Comparison of ENCODE assay signal across 8 cellular contexts in genomic region chr1:248905949-248906740, GRCh38. TPM values are rescaled to one million over a fixed set of nuclear protein-coding genes. Genes with fewer than 3 reads are reported as not detected.
DNase-seq lines count a peak whose midpoint lies in the region; ATAC-seq, FAIRE-seq and TF ChIP-seq lines count a peak whose summit lies in the region.

PGBD2 (plus strand) TSS chr1:248906235; CDS start chr1:248913863, 7,628 bp downstream.

- TF ChIP-seq CTCF in D721Med (IDR thresholded peaks at IDR 0.05; ENCODE audit: insufficient read depth, missing control alignments): peak; percentile 80
- peak; percentile 61 for TF ChIP-seq CTCF in epithelial cell of esophagus (IDR thresholded peaks at IDR 0.05; ENCODE audit: insufficient read depth, low read depth, low read length, missing control alignments)

- H3K36me3 ChIP-seq in NT2/D1 (ENCODE audit: insufficient read depth, insufficient read length, low read length): peaks cover 29% of the 10 kb centered on the region

- H3K4me3 ChIP-seq in NT2/D1 (ENCODE audit: insufficient read length, low read depth): peak within 1 kb of the TSS; percentile 94
- H3K4me3 ChIP-seq in epithelial cell of esophagus (ENCODE audit: low read length): peak within 1 kb of the TSS; percentile 70

- peaks cover 9% of the 10 kb centered on the region; the same call in 1 of the 2 replicates for H3K9me3 ChIP-seq in NT2/D1 (ENCODE audit: insufficient read depth, low read length)

- H3K4me1 ChIP-seq in NT2/D1 (ENCODE audit: insufficient read depth, insufficient read length): no peaks in the 10 kb centered on the region

- H3K27me3 ChIP-seq in NT2/D1 (ENCODE audit: insufficient read depth, insufficient read length): no peaks in the 10 kb centered on the region

- DNase-seq in D721Med (ENCODE audit: insufficient read length, low spot score) (peak; percentile 82), HUDEP-2 (lab: John Stamatoyannopoulos, UW; ENCODE audit: unreplicated experiment in 76 of 76) (peak in 74 of 76 experiments; percentile 51 to 100 (median 93)), NT2/D1 (ENCODE audit: low read depth, low spot score) (peak; percentile 95), epithelial cell of esophagus (ENCODE audit: low read depth) (peak; percentile 93), mucosa of gallbladder (ENCODE audit: low spot score) (peak; percentile 94)
- DNase-seq in activated CD8-positive, alpha-beta memory T cell treated with anti-CD3 and anti-CD28 coated beads, Interleukin-2, amount 50 U/mL, for 48 hours: peak; percentile 100
- peak; percentile 95 for DNase-seq in stimulated activated CD8-positive, alpha-beta memory T cell treated with anti-CD3 and anti-CD28 coated beads, Interleukin-4, amount 100 ng/mL, for 24 hours (ENCODE audit: low read depth)

- ATAC-seq in GM21390 (IDR thresholded peaks at IDR 0.05; ENCODE audit: unreplicated experiment): peak; percentile 93

- no peak for FAIRE-seq in D721Med (lab: Jason Lieb, UNC)

- H3K9ac ChIP-seq in NT2/D1 (ENCODE audit: insufficient read length, low read depth): peak within 1 kb of the TSS; percentile 98

RNA-seq across cellular contexts. Expression of gene PGBD2, which starts in this region (rescaled TPM):
- 16.9 TPM for total RNA-seq in mucosa of gallbladder

Comparison
In these comparisons a context has a peak if more than half of its experiments do, and no peak if none do; other contexts are left out.
1. Peak in every context shown above with its lines: DNase-seq, ATAC-seq and H3K4me3 ChIP-seq.